Comparison of ENCODE assay signal across 22 cellular contexts in the genomic region with DNA sequence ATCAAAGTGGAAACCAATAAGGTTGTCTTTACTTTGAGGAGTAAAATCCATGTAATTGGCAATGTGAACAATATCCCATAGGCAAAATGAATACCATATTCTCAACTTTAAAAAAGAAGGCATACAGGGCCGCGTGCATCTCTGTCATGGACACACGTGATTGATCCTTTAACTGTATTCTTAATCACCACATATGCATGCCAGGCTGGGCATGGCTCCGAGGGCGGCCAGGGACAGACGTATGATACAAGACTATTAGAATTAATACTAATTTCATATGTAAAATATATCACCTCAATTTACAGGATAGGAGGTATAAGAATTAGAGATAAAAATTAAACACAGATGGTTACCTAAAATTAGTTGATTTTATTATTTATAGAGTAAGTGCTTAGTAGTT. TPM values are rescaled to one million over a fixed set of nuclear protein-coding genes. Genes with fewer than 3 reads are reported as not detected.
DNase-seq lines count a peak whose midpoint lies in the region; ATAC-seq, FAIRE-seq and TF ChIP-seq lines count a peak whose summit lies in the region.
"Had no signal": no experiment of that assay in that cellular context is flagged by ENCODE, and none has a peak within 500 bp of the region (broad histone marks: within the 10 kb centered on the region; RNA-seq: fewer than 3 reads in every experiment).

No MANE protein-coding gene starts in this region.

- peak; percentile 22 for DNase-seq in kidney
- DNase-seq in posterior vena cava (ENCODE audit: low spot score), result peak; percentile 55
- DNase-seq in EL, result no peak
- DNase-seq: 8988T; ACHN; BE2C; C1 segment of cervical spinal cord; Caco-2; Calu3; CD4-positive, alpha-beta memory T cell; CD4-positive, CD25-positive, alpha-beta regulatory T cell; DMS79 treated with DMSO at 0.1 percent for 48 hours; GF-D8 had no signal

- H3K9me3 ChIP-seq in SU-DHL-6 (ENCODE audit: insufficient read depth, low read length) (no peaks in the 10 kb centered on the region), kidney (ENCODE audit: control insufficient read depth in 1 of 2, low read length in 2 of 2) (no peaks in the 10 kb centered on the region)
- H3K9me3 ChIP-seq: BE2C, BLaER1, Caco-2 had no signal

- intact Hi-C loops in kidney (cut with DNase I), result no loop called here
- intact Hi-C loops in posterior vena cava (cut with DNase I), result no loop called here

- H2AFZ ChIP-seq in SU-DHL-6 (ENCODE audit: low read depth, low read length, severe bottlenecking), result peak overlapping the region; percentile 11

- H3K9ac ChIP-seq in SU-DHL-6 (ENCODE audit: low read length), result no peak overlapping the region
- no peak overlapping the region for H3K9ac ChIP-seq in kidney (ENCODE audit: low read length in 2 of 2)
- H3K9ac ChIP-seq: BLaER1 had no signal

- H3F3A ChIP-seq in SU-DHL-6 (ENCODE audit: insufficient read depth), result no peaks in the 10 kb centered on the region

- TF ChIP-seq CTCF in SU-DHL-6 (IDR thresholded peaks at IDR 0.05; ENCODE audit: insufficient read depth, low read length, poor library complexity, severe bottlenecking) (no peak), kidney (IDR thresholded peaks at IDR 0.05; ENCODE audit: borderline replicate concordance, extremely low read depth, insufficient read depth) (no peak)

- H3K4me1 ChIP-seq in kidney (ENCODE audit: control insufficient read depth in 1 of 2, insufficient read depth in 1 of 2, low read depth in 1 of 2, low read length in 2 of 2), result no peaks in the 10 kb centered on the region
- H3K4me1 ChIP-seq: BE2C, BLaER1, Caco-2 had no signal

- ATAC-seq in GM21723 (IDR thresholded peaks at IDR 0.05; ENCODE audit: unreplicated experiment) (no peak), GM18867 (IDR thresholded peaks at IDR 0.05; ENCODE audit: unreplicated experiment) (no peak)

- H3K4me3 ChIP-seq in SU-DHL-6 (ENCODE audit: insufficient read depth, low read length, poor library complexity, severe bottlenecking), result no peak overlapping the region
- no peak overlapping the region for H3K4me3 ChIP-seq in kidney (ENCODE audit: low read length in 2 of 2)
- H3K4me3 ChIP-seq: BLaER1 had no signal

- H3K27ac ChIP-seq in SU-DHL-6 (ENCODE audit: low read depth, low read length) (no peak overlapping the region), kidney (ENCODE audit: low read depth in 2 of 2, low read length in 2 of 2) (no peak overlapping the region)
- H3K27ac ChIP-seq: BLaER1 had no signal

- H3K36me3 ChIP-seq in SU-DHL-6 (ENCODE audit: low read length), result no peaks in the 10 kb centered on the region
- H3K36me3 ChIP-seq in kidney (ENCODE audit: control insufficient read depth in 1 of 2, insufficient read depth in 2 of 2, low read length in 2 of 2), result no peaks in the 10 kb centered on the region
- H3K36me3 ChIP-seq: BE2C, BLaER1 had no signal

- H3K79me2 ChIP-seq in SU-DHL-6 (ENCODE audit: insufficient read depth, low read length), result no peaks in the 10 kb centered on the region

- FAIRE-seq in G401.6 (lab: Jason Lieb, UNC), result peak; percentile 41
- FAIRE-seq in kidney (lab: Jason Lieb, UNC), result no peak
- FAIRE-seq: GM12891 had no signal

- H3K27me3 ChIP-seq in SU-DHL-6 (ENCODE audit: low read length), result no peaks in the 10 kb centered on the region
- H3K27me3 ChIP-seq: BE2C, BLaER1 had no signal

- H3K9me2 ChIP-seq in SU-DHL-6 (replicated peaks; ENCODE audit: insufficient read depth, low read length), result no peaks in the 10 kb centered on the region

- no peak overlapping the region for H3K4me2 ChIP-seq in SU-DHL-6 (ENCODE audit: low read depth, low read length, poor library complexity, severe bottlenecking)
- H3K4me2 ChIP-seq: BLaER1 had no signal

- no peaks in the 10 kb centered on the region for H4K20me1 ChIP-seq in SU-DHL-6 (ENCODE audit: low read depth, low read length)
- H4K20me1 ChIP-seq: BLaER1 had no signal

RNA-seq across cellular contexts. Expression of a gene that starts 11.2 kb away (rescaled TPM):
- total RNA-seq in kidney (not detected), posterior vena cava (not detected)
- polyA plus RNA-seq in kidney (ENCODE audit: insufficient read depth, low read depth, low replicate concordance), result not detected
- total RNA-seq: Caco-2; Calu3; CD4-positive, alpha-beta memory T cell; CD4-positive, CD25-positive, alpha-beta regulatory T cell; G401 had no signal
- polyA plus RNA-seq: AG04450; CD14-positive monocyte; CD4-positive, alpha-beta memory T cell; CD4-positive, CD25-positive, alpha-beta regulatory T cell had no signal
